37 cellular contexts compared by ENCODE assay signal in genomic region chr2:110933420-110933819, GRCh38.
DNase-seq lines count a peak whose midpoint lies in the region; ATAC-seq, FAIRE-seq and TF ChIP-seq lines count a peak whose summit lies in the region.
"Had no signal": no experiment of that assay in that cellular context is flagged by ENCODE, and none has a peak within 500 bp of the region (broad histone marks: within the 10 kb centered on the region; RNA-seq: fewer than 3 reads in every experiment).

No MANE protein-coding gene starts in this region.

- TF ChIP-seq POLR2A in HepG2 (IDR thresholded peaks at IDR 0.05; ENCODE audit: insufficient read depth in 1 of 2, low read depth in 2 of 2, low read length in 2 of 2) = no peak
- no peak for TF ChIP-seq POLR2A in right lobe of liver (IDR thresholded peaks at IDR 0.05)
- TF ChIP-seq POLR2A in esophagus muscularis mucosa (IDR thresholded peaks at IDR 0.05; ENCODE audit: low read depth) = no peak

- no peaks in the 10 kb centered on the region for H4K20me1 ChIP-seq in HepG2 (ENCODE audit: insufficient read depth, low read length)
- H4K20me1 ChIP-seq: BLaER1; BLaER1 treated with 17β-estradiol and CSF1 and Interleukin-3, amounts not matched to agents 10 nM and 100 nM had no signal

- H2AK5ac ChIP-seq in neuronal stem cell (ENCODE audit: low read depth, low read length) = no peak overlapping the region

- TF ChIP-seq RAD21 in HepG2 (CRISPR knock-in tag; IDR thresholded peaks at IDR 0.05) = no peak

- H3K9me3 ChIP-seq in HepG2 (ENCODE audit: low read length) (peaks cover 23% of the 10 kb centered on the region), right lobe of liver (no peaks in the 10 kb centered on the region), esophagus muscularis mucosa (peaks cover 0 to 7% (median 0%) of the 10 kb centered on the region in 4 donors), neuronal stem cell (replicated peaks in 1 of 2; ENCODE audit: control insufficient read depth in 2 of 2, insufficient read depth in 1 of 2, low read depth in 1 of 2, low read length in 2 of 2) (peaks cover 4 to 5% of the 10 kb centered on the region in 2 donors)
- H3K9me3 ChIP-seq: BE2C had no signal

- peaks cover 0 to 29% (median 15%) of the 10 kb centered on the region in 9 donors for H3K9me3 Mint-ChIP-seq in naive thymus-derived CD8-positive, alpha-beta T cell

- H2AFZ ChIP-seq in HepG2 (ENCODE audit: low read length) (no peak overlapping the region), neuronal stem cell (ENCODE audit: low read length) (no peak overlapping the region)

- H3K27ac ChIP-seq in HepG2 (ENCODE audit: extremely low read length, insufficient read depth, low read length) = no peak overlapping the region
- H3K27ac ChIP-seq in right lobe of liver = no peak overlapping the region
- H3K27ac ChIP-seq in esophagus muscularis mucosa (replicated peaks in 1 of 4) = no peak overlapping the region
- H3K27ac ChIP-seq in neuronal stem cell (replicated peaks; ENCODE audit: low read length) = no peak overlapping the region
- H3K27ac ChIP-seq: 22Rv1; A549; BLaER1; BLaER1 treated with 17β-estradiol and CSF1 and Interleukin-3, amounts not matched to agents 10 nM and 100 nM; C4-2B had no signal

- H3K4ac ChIP-seq in neuronal stem cell (ENCODE audit: low read length) = no peak overlapping the region

- no peak overlapping the region for H4K91ac ChIP-seq in neuronal stem cell (ENCODE audit: low read depth, low read length, poor library complexity)

- H3K36me3 Mint-ChIP-seq in naive thymus-derived CD8-positive, alpha-beta T cell = peaks cover 0 to 22% (median 20%) of the 10 kb centered on the region in 3 donors
- H3K36me3 Mint-ChIP-seq: CD14-positive monocyte; CD4-positive, CD25-positive, alpha-beta regulatory T cell; CD8-positive, alpha-beta T cell had no signal

- H3K36me3 ChIP-seq in HepG2 (replicated peaks in 1 of 2; ENCODE audit: control insufficient read depth in 1 of 2, insufficient read depth in 2 of 2, low read length in 2 of 2) (no peaks in the 10 kb centered on the region), right lobe of liver (no peaks in the 10 kb centered on the region), esophagus muscularis mucosa (no peaks in the 10 kb centered on the region), neuronal stem cell (replicated peaks in 1 of 2; ENCODE audit: control insufficient read depth in 2 of 2, insufficient read depth in 2 of 2, low read length in 2 of 2) (no peaks in the 10 kb centered on the region)
- H3K36me3 ChIP-seq: BE2C had no signal

- H2BK15ac ChIP-seq in neuronal stem cell (ENCODE audit: low read length) = no peak overlapping the region

- H3K4me3 ChIP-seq in HepG2 (replicated peaks in 1 of 3; ENCODE audit: insufficient read depth in 1 of 3, low read depth in 2 of 3, low read length in 3 of 3) (no peak overlapping the region), right lobe of liver (no peak overlapping the region), esophagus muscularis mucosa (no peak overlapping the region), neuronal stem cell (ENCODE audit: low read length in 2 of 2) (peak overlapping the region in 1 of 2 donors; percentile 52)
- H3K4me3 ChIP-seq: A549; BLaER1; BLaER1 treated with 17β-estradiol and CSF1 and Interleukin-3, amounts not matched to agents 10 nM and 100 nM had no signal

- H3K27me3 Mint-ChIP-seq in naive thymus-derived CD8-positive, alpha-beta T cell = peaks cover 0 to 5% (median 0%) of the 10 kb centered on the region in 5 donors
- H3K27me3 Mint-ChIP-seq: B cell; CD4-positive, alpha-beta T cell; CD4-positive, CD25-positive, alpha-beta regulatory T cell had no signal

- DNase-seq in HepG2 (ENCODE audit: low spot score) (no peak), right lobe of liver (no peak), esophagus muscularis mucosa (ENCODE audit: extremely low spot score) (peak; percentile 60), neuronal stem cell (ENCODE audit: low spot score) (no peak), urothelium cell line (ENCODE audit: low spot score) (no peak), SHP77 (lab: John Stamatoyannopoulos, UW) (no peak)
- DNase-seq in naive thymus-derived CD8-positive, alpha-beta T cell = no peak
- DNase-seq: 8988T; ACHN; AML-193; BE2C; C1 segment of cervical spinal cord; Caco-2; Calu3; CD4-positive, alpha-beta memory T cell; CD4-positive, alpha-beta T cell; CD4-positive, CD25-positive, alpha-beta regulatory T cell; CD8-positive, alpha-beta memory T cell; CD8-positive, alpha-beta T cell; COR-L47; DMS 273 treated with DMSO at 0.1 percent for 48 hours; DMS153; DMS53; DMS79; DMS79 treated with DMSO at 0.1 percent for 48 hours; DND-41; EL had no signal

- H3K4me1 Mint-ChIP-seq in naive thymus-derived CD8-positive, alpha-beta T cell = no peaks in the 10 kb centered on the region
- H3K4me1 Mint-ChIP-seq: B cell; CD14-positive monocyte; CD4-positive, alpha-beta memory T cell; CD4-positive, CD25-positive, alpha-beta regulatory T cell; CD8-positive, alpha-beta memory T cell had no signal

- ATAC-seq in HepG2 (no peak), right lobe of liver (no peak), GM18861 (IDR thresholded peaks at IDR 0.05; ENCODE audit: unreplicated experiment) (no peak)
- no peak for ATAC-seq in naive thymus-derived CD8-positive, alpha-beta T cell
- ATAC-seq: A549; CD8-positive, alpha-beta T cell had no signal

- intact Hi-C loops in HepG2 (cut with micrococcal nuclease; ENCODE audit: unreplicated experiment) = no loop called here
- intact Hi-C loops in right lobe of liver (cut with DNase I) = no loop called here
- intact Hi-C loops in esophagus muscularis mucosa (cut with DNase I) = no loop called here

- H2BK5ac ChIP-seq in neuronal stem cell (ENCODE audit: low read length) = peak overlapping the region; percentile 10

- peak overlapping the region; percentile 87 for H3K14ac ChIP-seq in neuronal stem cell (ENCODE audit: low read length)

- H3K4me2 ChIP-seq in HepG2 (ENCODE audit: low read depth, low read length) (no peak overlapping the region), neuronal stem cell (ENCODE audit: insufficient read depth, low read length, poor library complexity, severe bottlenecking) (no peak overlapping the region)
- H3K4me2 ChIP-seq: A549; BLaER1; BLaER1 treated with 17β-estradiol and CSF1 and Interleukin-3, amounts not matched to agents 10 nM and 100 nM had no signal

- POLR2A ChIA-PET in HepG2 (lab: Yijun Ruan, JAX) = no interaction called here
- POLR2A ChIA-PET in naive thymus-derived CD8-positive, alpha-beta T cell (lab: Charles Lee) = no interaction called here

- H4K8ac ChIP-seq in neuronal stem cell (ENCODE audit: low read depth, low read length) = no peak overlapping the region

- H3K18ac ChIP-seq in neuronal stem cell (ENCODE audit: low read length) = peak overlapping the region; percentile 60

- peak overlapping the region in 1 of 10 donors; percentile 53 for H3K27ac Mint-ChIP-seq in naive thymus-derived CD8-positive, alpha-beta T cell
- H3K27ac Mint-ChIP-seq: B cell; CD4-positive, alpha-beta memory T cell; CD4-positive, alpha-beta T cell; CD8-positive, alpha-beta memory T cell; CD8-positive, alpha-beta T cell had no signal

- TF ChIP-seq EP300 in HepG2 (IDR thresholded peaks at IDR 0.05; ENCODE audit: low read depth in 2 of 2, low read length in 2 of 2) (no peak), HepG2 (CRISPR knock-in tag; IDR thresholded peaks at IDR 0.05; ENCODE audit: borderline replicate concordance) (no peak), esophagus muscularis mucosa (IDR thresholded peaks at IDR 0.05) (no peak)

- no TSS peak for BruUV-seq in HepG2 (replicated peaks; lab: Mats Ljungman, UMichigan)

- TF ChIP-seq CTCF in HepG2 (CRISPR knock-in tag; IDR thresholded peaks at IDR 0.05) (no peak), right lobe of liver (IDR thresholded peaks at IDR 0.05) (no peak), esophagus muscularis mucosa (IDR thresholded peaks at IDR 0.05) (no peak)

- CTCF ChIA-PET in HepG2 (lab: Yijun Ruan, JAX; ENCODE audit: low intra/inter-chr PET ratio, low total read pairs) = no interaction called here

- H3K79me2 ChIP-seq in HepG2 (ENCODE audit: insufficient read depth, low read length) = no peaks in the 10 kb centered on the region

- FAIRE-seq in HepG2 (lab: Jason Lieb, UNC) (no peak), urothelium cell line (lab: Jason Lieb, UNC) (peak; percentile 52)
- FAIRE-seq: A204.1, A549, D721Med had no signal

- H3K27me3 ChIP-seq in HepG2 (ENCODE audit: control insufficient read depth in 1 of 2, insufficient read depth in 2 of 2, low read length in 2 of 2) (peaks cover 0 to 2% of the 10 kb centered on the region in 2 experiments; a peak in 2 of 5 replicates), right lobe of liver (no peaks in the 10 kb centered on the region), esophagus muscularis mucosa (no peaks in the 10 kb centered on the region), neuronal stem cell (ENCODE audit: control insufficient read depth in 3 of 3, insufficient read depth in 3 of 3, low read depth in 1 of 3, low read length in 3 of 3) (peaks cover 0 to 3% (median 0%) of the 10 kb centered on the region in 3 experiments)
- H3K27me3 ChIP-seq: BE2C; BLaER1; BLaER1 treated with 17β-estradiol and CSF1 and Interleukin-3, amounts not matched to agents 10 nM and 100 nM had no signal

- WGBS in HepG2 (ENCODE audit: low lambda C conversion rate) = 58% methylated on average over 10 of the region's 10 CpGs
- WGBS in right lobe of liver (ENCODE audit: insufficient coverage, low coverage, low lambda C conversion rate, missing lambda C conversion rate) = 93% methylated on average over 4 of the region's 10 CpGs
- WGBS in esophagus muscularis mucosa = 88% methylated on average over 6 of the region's 10 CpGs
- no CpG with 5 or more reads among the region's 10 CpGs for WGBS in neuronal stem cell (ENCODE audit: extremely low coverage in 2 of 2, insufficient read length in 2 of 2, insufficient replicate concordance in 1 of 2), 2 donors

- H2BK120ac ChIP-seq in neuronal stem cell (ENCODE audit: low read depth, low read length) = peak overlapping the region; percentile 42

- H3K79me1 ChIP-seq in neuronal stem cell (ENCODE audit: low read depth, low read length) = peaks cover 2% of the 10 kb centered on the region

- peak overlapping the region; percentile 34 for H3K23ac ChIP-seq in neuronal stem cell (ENCODE audit: low read depth, low read length, poor library complexity)

- in situ Hi-C loops in HepG2 (cut with HindIII; ENCODE audit: extremely low pct_ligation_motif_present, low pct_unique_long_range_greater_than_20kb) = no loop called here

- H3K4me3 Mint-ChIP-seq in naive thymus-derived CD8-positive, alpha-beta T cell = no peak overlapping the region
- H3K4me3 Mint-ChIP-seq: B cell; CD14-positive monocyte; CD4-positive, alpha-beta memory T cell; CD4-positive, alpha-beta T cell; CD4-positive, CD25-positive, alpha-beta regulatory T cell; CD8-positive, alpha-beta memory T cell; CD8-positive, alpha-beta T cell had no signal

- no peak overlapping the region for H2BK12ac ChIP-seq in neuronal stem cell (ENCODE audit: low read length)

- H3K9ac ChIP-seq in HepG2 (ENCODE audit: insufficient read depth, low read depth, low read length) = no peak overlapping the region
- H3K9ac ChIP-seq in neuronal stem cell (ENCODE audit: low read depth, low read length, poor library complexity) = no peak overlapping the region
- H3K9ac ChIP-seq: BLaER1; BLaER1 treated with 17β-estradiol and CSF1 and Interleukin-3, amounts not matched to agents 10 nM and 100 nM had no signal

- H3K4me1 ChIP-seq in HepG2 (ENCODE audit: insufficient read depth, low read length) = no peaks in the 10 kb centered on the region
- H3K4me1 ChIP-seq in right lobe of liver = no peaks in the 10 kb centered on the region
- H3K4me1 ChIP-seq in esophagus muscularis mucosa = peaks cover 0 to 7% (median 0%) of the 10 kb centered on the region in 4 donors
- peaks cover 0 to 1% of the 10 kb centered on the region in 2 donors for H3K4me1 ChIP-seq in neuronal stem cell (ENCODE audit: control insufficient read depth in 2 of 2, insufficient read depth in 1 of 2, low read depth in 1 of 2, low read length in 2 of 2)
- H3K4me1 ChIP-seq: A549, BE2C, BLaER1, Caco-2 had no signal
